ENCODE assay signal across 8 cellular contexts in genomic region chr16:85245307-85246172, GRCh38.
A peak's percentile ranks its signal among the peaks of the same experiment; 100 is the strongest.
DNase-seq lines count a peak whose midpoint lies in the region; ATAC-seq, FAIRE-seq and TF ChIP-seq lines count a peak whose summit lies in the region.

No MANE protein-coding gene starts in this region.

- TF ChIP-seq EP300 in SK-N-SH (IDR thresholded peaks at IDR 0.05; ENCODE audit: borderline replicate concordance in 1 of 2, low read depth in 1 of 2, low read length in 1 of 2), result no peak

- H3K9me2 ChIP-seq in SK-N-SH, result no peaks in the 10 kb centered on the region

- no peaks in the 10 kb centered on the region; the same call in 1 of the 2 replicates for H3K79me2 ChIP-seq in SK-N-SH (ENCODE audit: insufficient read depth)

- POLR2A ChIA-PET in SK-N-SH (lab: Yijun Ruan, JAX), result interaction anchor here (0.9 to 1.1 kb wide), 4 partner anchors 26 to 131 kb away, joined by 3 to 5 read pairs (median 4); no protein-coding TSS in a partner anchor

- TF ChIP-seq RAD21 in SK-N-SH (IDR thresholded peaks at IDR 0.05; ENCODE audit: low read length), result peak; percentile 89

- no peak overlapping the region for H3K9ac ChIP-seq in SK-N-SH

- H3K36me3 ChIP-seq in SK-N-SH (replicated peaks in 1 of 2; ENCODE audit: control insufficient read depth in 1 of 2, insufficient read depth in 2 of 2, low read length in 1 of 2) (no peaks in the 10 kb centered on the region), right atrium auricular region (no peaks in the 10 kb centered on the region), small intestine (ENCODE audit: control insufficient read depth in 2 of 2, insufficient read depth in 2 of 2, low read length in 2 of 2) (no peaks in the 10 kb centered on the region)

- H3K27me3 ChIP-seq in SK-N-SH (ENCODE audit: insufficient read depth) (no peaks in the 10 kb centered on the region), right atrium auricular region (no peaks in the 10 kb centered on the region), small intestine (ENCODE audit: control insufficient read depth in 2 of 2, insufficient read depth in 2 of 2, low read length in 2 of 2) (no peaks in the 10 kb centered on the region)

- no peaks in the 10 kb centered on the region; the same call in 1 of the 2 replicates for H4K20me1 ChIP-seq in SK-N-SH (ENCODE audit: insufficient read depth)

- H3K4me3 ChIP-seq in SK-N-SH (ENCODE audit: low read depth in 2 of 2, low read length in 1 of 2) (no peak overlapping the region; a peak in 1 of 4 replicates), right atrium auricular region (no peak overlapping the region), small intestine (ENCODE audit: low read depth in 1 of 2, low read length in 2 of 2) (no peak overlapping the region)

- CTCF ChIA-PET in SK-N-SH (lab: Yijun Ruan, JAX), result interaction anchor here (0.6 to 11.7 kb wide), 52 partner anchors 9 to 472 kb away, joined by 3 to 180 read pairs (median 4); partner anchors contain the start of gene CIBAR2

- TF ChIP-seq CTCF in SK-N-SH (IDR thresholded peaks at IDR 0.05) (peak; percentile 88), right atrium auricular region (IDR thresholded peaks at IDR 0.05) (peak; percentile 70 to 94)

- peaks cover 10% of the 10 kb centered on the region for H3F3A ChIP-seq in SK-N-SH (replicated peaks; ENCODE audit: insufficient read depth)

- H3K9me3 ChIP-seq in SK-N-SH (no peaks in the 10 kb centered on the region), right atrium auricular region (no peaks in the 10 kb centered on the region), small intestine (ENCODE audit: control insufficient read depth, low read depth) (no peaks in the 10 kb centered on the region)

- no peak for FAIRE-seq in small intestine (lab: Jason Lieb, UNC)

- H3K27ac ChIP-seq in SK-N-SH (ENCODE audit: low read depth in 2 of 2, low read length in 1 of 2), result peak overlapping the region in 1 of 2 experiments; percentile 59; a peak in 2 of 4 replicates
- no peak overlapping the region for H3K27ac ChIP-seq in right atrium auricular region
- no peak overlapping the region for H3K27ac ChIP-seq in small intestine (ENCODE audit: low read depth in 1 of 2, low read length in 1 of 2)

- WGBS in SK-N-SH (ENCODE audit: low lambda C conversion rate), result 30% methylated on average over 19 of the region's 24 CpGs
- 23 to 28% (median 27%) methylated on average over 22 to 24 of the region's 24 CpGs for WGBS in small intestine, 3 donors

- DNase-seq in DMS114 treated with DMSO at 0.1 percent for 48 hours (lab: John Stamatoyannopoulos, UW; ENCODE audit: unreplicated experiment) (peak; percentile 55), Kasumi-1 (lab: John Stamatoyannopoulos, UW) (peak; percentile 48 to 58), SK-N-SH (peak; percentile 82), amniotic stem cell (lab: John Stamatoyannopoulos, UW) (peak; percentile 16), right atrium auricular region (ENCODE audit: low spot score) (no peak), small intestine (peak; percentile 63), NCI-H774 (lab: John Stamatoyannopoulos, UW) (no peak)

- H3K4me1 ChIP-seq in SK-N-SH (ENCODE audit: control insufficient read depth in 1 of 2, insufficient read depth in 2 of 2, low read depth in 1 of 2, low read length in 1 of 2), result peaks cover 0 to 56% of the 10 kb centered on the region in 2 experiments; a peak in 1 of 4 replicates
- peaks cover 0 to 6% of the 10 kb centered on the region in 2 donors for H3K4me1 ChIP-seq in right atrium auricular region
- no peaks in the 10 kb centered on the region for H3K4me1 ChIP-seq in small intestine (ENCODE audit: control insufficient read depth in 2 of 2, insufficient read depth in 1 of 2, low read depth in 1 of 2, low read length in 1 of 2)

- H3K4me2 ChIP-seq in SK-N-SH, result no peak overlapping the region

- H2AFZ ChIP-seq in SK-N-SH (ENCODE audit: low read depth), result no peak overlapping the region

- no peak for ATAC-seq in HG02588 (IDR thresholded peaks at IDR 0.05; ENCODE audit: unreplicated experiment)

TF ChIP-seq in SK-N-SH, 30 proteins besides CTCF, POLR2A, EP300 and RAD21:
- TF ChIP-seq POLR2AphosphoS5 (IDR thresholded peaks at IDR 0.05; ENCODE audit: low read depth, low read length) (no peak), SMC3 (IDR thresholded peaks at IDR 0.05; ENCODE audit: low read depth, low read length) (peak; percentile 72), NFIC (IDR thresholded peaks at IDR 0.05; ENCODE audit: borderline replicate concordance) (no peak)

Comparison
In these comparisons a context has a peak if more than half of its experiments do, and no peak if none do; other contexts are left out.
1. DNase-seq: peak in DMS114 treated with DMSO at 0.1 percent for 48 hours (single experiment), Kasumi-1 (2 of 2), SK-N-SH (single experiment), amniotic stem cell (single experiment) and small intestine (single experiment); none in right atrium auricular region (single experiment) and NCI-H774 (single experiment).